Comparison of ENCODE assay signal across 12 cellular contexts in the genomic region with DNA sequence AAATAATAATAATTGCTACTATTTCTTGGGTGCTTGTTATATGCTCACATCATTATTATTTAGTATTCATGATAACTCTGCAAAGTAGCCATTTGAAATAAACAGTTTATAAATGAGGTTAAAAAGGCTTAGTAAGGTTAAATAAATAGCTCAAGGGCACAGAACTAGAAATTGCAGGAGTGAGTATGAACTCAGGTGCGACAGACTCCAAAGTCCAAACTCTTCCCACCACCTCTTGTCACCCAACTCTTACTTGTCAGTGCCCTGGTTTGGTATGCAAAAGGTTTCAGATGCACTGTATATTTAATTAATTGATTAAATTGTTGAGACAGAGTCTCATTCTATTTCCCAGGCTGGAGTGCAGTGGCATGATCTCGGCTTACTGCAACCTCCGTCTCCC. TPM values are rescaled to one million over a fixed set of nuclear protein-coding genes. Genes with fewer than 3 reads are reported as not detected.
"Had no signal": no experiment of that assay in that cellular context is flagged by ENCODE, and none has a peak within 500 bp of the region (broad histone marks: within the 10 kb centered on the region; RNA-seq: fewer than 3 reads in every experiment).

No MANE protein-coding gene starts in this region.

- H3K36me3 ChIP-seq: HAP-1 had no signal

- H3K4me3 ChIP-seq: GM23248, GM23338, HAP-1 had no signal

- H2AFZ ChIP-seq: GM23248, GM23338 had no signal

- H3K9ac ChIP-seq: GM23248 had no signal

- H3K4me2 ChIP-seq: GM23338 had no signal

- ATAC-seq: GM23338, HCT116 had no signal

- DNase-seq: GM23248, GOT3, H7, H9, HCEC 1CT, HFFc6 had no signal

- FAIRE-seq: H1, H54 had no signal

- H3K9me3 ChIP-seq: HAP-1 had no signal

- H3K27ac ChIP-seq: GM23248 had no signal

RNA-seq across cellular contexts. Expression of gene SPATS1, which starts 24.3 kb away (rescaled TPM):
- total RNA-seq: GM23248, GM23338, H1, H4, H7, H9, HFFc6 had no signal
- polyA plus RNA-seq: GM23248, GM23338, H1 had no signal
